In genomic region chr3:58557496-58557895, GRCh38 we compare ENCODE assay signal across 20 cellular contexts. TPM values are rescaled to one million over a fixed set of nuclear protein-coding genes. Genes with fewer than 3 reads are reported as not detected.
"Had no signal": no experiment of that assay in that cellular context is flagged by ENCODE, and none has a peak within 500 bp of the region (broad histone marks: within the 10 kb centered on the region; RNA-seq: fewer than 3 reads in every experiment).

No MANE protein-coding gene starts in this region.

- H3K4me3 Mint-ChIP-seq: activated T-cell treated with anti-CD3 and anti-CD28 coated beads, Interleukin-2, amount 50 U/mL, for 72 hours; memory B cell; natural killer cell had no signal

- DNase-seq: activated CD4-positive, alpha-beta T cell treated with anti-CD3 and anti-CD28 coated beads for 1 hour; activated CD4-positive, alpha-beta T cell treated with anti-CD3 and anti-CD28 coated beads, Interleukin-2, amount 50 U/mL, for 4 hours; activated gamma-delta T cell; activated T-cell treated with anti-CD3 and anti-CD28 coated beads, Interleukin-2, amount 50 U/mL, for 72 hours; amniotic stem cell; colonic mucosa; gastrocnemius medialis; kidney; left ventricle myocardium superior; natural killer cell; stimulated activated CD4-positive, alpha-beta T cell treated with anti-CD3 and anti-CD28 coated beads, Interleukin-2, amount 100 ng/mL, for 24 hours; stimulated activated naive CD8-positive, alpha-beta T cell treated with anti-CD3 and anti-CD28 coated beads, Interleukin-15, Interleukin-2, amounts not matched to agents 100 U/mL and 50 U/mL, for 24 hours; T-helper 2 cell; WERI-Rb-1 had no signal

- H3K36me3 ChIP-seq: colonic mucosa, gastrocnemius medialis, tibial nerve, vagina, WERI-Rb-1 had no signal

- H3K27ac Mint-ChIP-seq: activated naive CD4-positive, alpha-beta T cell treated with anti-CD3 and anti-CD28 coated beads, Interleukin-2, amount 50 U/mL, for 72 hours; activated T-cell treated with anti-CD3 and anti-CD28 coated beads, Interleukin-2, amount 50 U/mL, for 72 hours; memory B cell; natural killer cell; progenitor cell of endocrine pancreas had no signal

- H3K9me3 ChIP-seq: colonic mucosa, gastrocnemius medialis, vagina had no signal

- H3K9me3 Mint-ChIP-seq: activated naive CD4-positive, alpha-beta T cell treated with anti-CD3 and anti-CD28 coated beads, Interleukin-2, amount 50 U/mL, for 72 hours; memory B cell; natural killer cell had no signal

- H3K4me1 Mint-ChIP-seq: memory B cell, natural killer cell had no signal

- H3K27ac ChIP-seq: colonic mucosa, gastrocnemius medialis, vagina, WERI-Rb-1 had no signal

- ATAC-seq: activated naive CD4-positive, alpha-beta T cell treated with anti-CD3 and anti-CD28 coated beads, Interleukin-2, amount 50 U/mL, for 72 hours; activated T-cell treated with anti-CD3 and anti-CD28 coated beads, Interleukin-2, amount 50 U/mL, for 72 hours; natural killer cell; stimulated activated naive CD8-positive, alpha-beta T cell treated with anti-CD3 and anti-CD28 coated beads, Interleukin-15, Interleukin-2, amounts not matched to agents 100 U/mL and 50 U/mL, for 24 hours had no signal

- H3K4me3 ChIP-seq: colonic mucosa, gastrocnemius medialis, tibial nerve, vagina had no signal

- H3K4me1 ChIP-seq: colonic mucosa, gastrocnemius medialis had no signal

- H3K36me3 Mint-ChIP-seq: activated naive CD4-positive, alpha-beta T cell treated with anti-CD3 and anti-CD28 coated beads, Interleukin-2, amount 50 U/mL, for 72 hours; memory B cell; natural killer cell had no signal

- H3K27me3 ChIP-seq: colonic mucosa, gastrocnemius medialis, tibial nerve, vagina had no signal

RNA-seq across cellular contexts. Expression of gene FAM107A, which starts 19.7 kb away (rescaled TPM):
- total RNA-seq: activated CD8-positive, alpha-beta memory T cell treated with anti-CD3 and anti-CD28 coated beads for 36 hours; activated naive CD4-positive, alpha-beta T cell treated with anti-CD3 and anti-CD28 coated beads, Interleukin-2, amount 50 U/mL, for 72 hours; activated T-cell treated with anti-CD3 and anti-CD28 coated beads, Interleukin-2, amount 50 U/mL, for 72 hours; natural killer cell; progenitor cell of endocrine pancreas had no signal

RNA-seq across cellular contexts. Expression of gene ACOX2, which starts 20.5 kb away (rescaled TPM):
- total RNA-seq: activated CD8-positive, alpha-beta memory T cell treated with anti-CD3 and anti-CD28 coated beads for 36 hours; activated naive CD4-positive, alpha-beta T cell treated with anti-CD3 and anti-CD28 coated beads, Interleukin-2, amount 50 U/mL, for 72 hours; activated T-cell treated with anti-CD3 and anti-CD28 coated beads, Interleukin-2, amount 50 U/mL, for 72 hours; natural killer cell had no signal
